ENCODE assay signal across 1 cellular context in the genomic region with DNA sequence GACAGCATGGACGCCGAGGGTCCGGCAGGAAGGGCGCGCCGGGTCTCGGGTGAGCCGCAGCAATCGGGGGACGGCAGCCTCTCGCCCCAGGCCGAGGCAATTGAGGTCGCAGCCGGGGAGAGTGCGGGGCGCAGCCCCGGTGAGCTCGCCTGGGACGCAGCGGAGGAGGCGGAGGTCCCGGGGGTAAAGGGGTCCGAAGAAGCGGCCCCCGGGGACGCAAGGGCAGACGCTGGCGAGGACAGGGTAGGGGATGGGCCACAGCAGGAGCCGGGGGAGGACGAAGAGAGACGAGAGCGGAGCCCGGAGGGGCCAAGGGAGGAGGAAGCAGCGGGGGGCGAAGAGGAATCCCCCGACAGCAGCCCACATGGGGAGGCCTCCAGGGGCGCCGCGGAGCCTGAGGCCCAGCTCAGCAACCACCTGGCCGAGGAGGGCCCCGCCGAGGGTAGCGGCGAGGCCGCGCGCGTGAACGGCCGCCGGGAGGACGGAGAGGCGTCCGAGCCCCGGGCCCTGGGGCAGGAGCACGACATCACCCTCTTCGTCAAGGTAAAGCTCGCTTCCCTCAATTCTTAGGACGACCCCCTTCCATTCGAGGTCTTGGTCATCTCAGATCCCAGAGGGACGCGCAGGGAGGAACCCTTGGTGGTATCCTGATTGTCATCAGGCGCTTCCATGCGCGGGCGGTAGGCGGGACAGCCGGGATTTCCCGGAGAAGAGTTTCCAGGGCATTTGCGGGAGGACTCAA.
TF ChIP-seq lines count a peak whose summit lies in the region.

No MANE protein-coding gene starts in this region.

TF ChIP-seq in H1, 55 proteins besides CTCF, POLR2A, EP300 and RAD21:
- TF ChIP-seq MAX (IDR thresholded peaks at IDR 0.05): peak; percentile 47; the same call in 1 of the 2 replicates
- TF ChIP-seq, protein P1, sequence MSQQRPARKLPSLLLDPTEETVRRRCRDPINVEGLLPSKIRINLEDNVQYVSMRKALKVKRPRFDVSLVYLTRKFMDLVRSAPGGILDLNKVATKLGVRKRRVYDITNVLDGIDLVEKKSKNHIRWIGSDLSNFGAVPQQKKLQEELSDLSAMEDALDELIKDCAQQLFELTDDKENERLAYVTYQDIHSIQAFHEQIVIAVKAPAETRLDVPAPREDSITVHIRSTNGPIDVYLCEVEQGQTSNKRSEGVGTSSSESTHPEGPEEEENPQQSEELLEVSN (IDR thresholded peaks at IDR 0.05): peak; percentile 64
- TF ChIP-seq NANOG (IDR thresholded peaks at IDR 0.05; ENCODE audit: insufficient read depth, low read depth, low read length, poor library complexity, severe bottlenecking): no peak
- no peak for TF ChIP-seq CTBP2 (IDR thresholded peaks at IDR 0.05; ENCODE audit: borderline replicate concordance, insufficient read depth, insufficient read length, low read length)
- peak; percentile 29 for TF ChIP-seq RNF2 (IDR thresholded peaks at IDR 0.05; ENCODE audit: borderline replicate concordance, low read depth, low read length, missing control alignments, poor library complexity, severe bottlenecking)
- 0 out of 2 replicates have a peak, but pooled peaks have one; percentile 28 for TF ChIP-seq RBBP5 (IDR thresholded peaks at IDR 0.05; ENCODE audit: borderline replicate concordance, low read depth, low read length)
- TF ChIP-seq KDM4A (IDR thresholded peaks at IDR 0.05; ENCODE audit: low read depth, low read length, severe bottlenecking): peak; percentile 94
- TF ChIP-seq MAFK (IDR thresholded peaks at IDR 0.05; ENCODE audit: low read depth, low read length): no peak
- TF ChIP-seq CHD2 (IDR thresholded peaks at IDR 0.05; ENCODE audit: low read length): no peak
- TF ChIP-seq KDM5A (IDR thresholded peaks at IDR 0.05; ENCODE audit: low read length): no peak
- no peak for TF ChIP-seq TBP (IDR thresholded peaks at IDR 0.05; ENCODE audit: low read depth, low read length)
- TF ChIP-seq ZNF274 (IDR thresholded peaks at IDR 0.05; ENCODE audit: borderline replicate concordance, extremely low read depth, low read length): no peak
- no peak for TF ChIP-seq CHD1 (IDR thresholded peaks at IDR 0.05; ENCODE audit: low read depth, low read length)
- TF ChIP-seq, protein P2, sequence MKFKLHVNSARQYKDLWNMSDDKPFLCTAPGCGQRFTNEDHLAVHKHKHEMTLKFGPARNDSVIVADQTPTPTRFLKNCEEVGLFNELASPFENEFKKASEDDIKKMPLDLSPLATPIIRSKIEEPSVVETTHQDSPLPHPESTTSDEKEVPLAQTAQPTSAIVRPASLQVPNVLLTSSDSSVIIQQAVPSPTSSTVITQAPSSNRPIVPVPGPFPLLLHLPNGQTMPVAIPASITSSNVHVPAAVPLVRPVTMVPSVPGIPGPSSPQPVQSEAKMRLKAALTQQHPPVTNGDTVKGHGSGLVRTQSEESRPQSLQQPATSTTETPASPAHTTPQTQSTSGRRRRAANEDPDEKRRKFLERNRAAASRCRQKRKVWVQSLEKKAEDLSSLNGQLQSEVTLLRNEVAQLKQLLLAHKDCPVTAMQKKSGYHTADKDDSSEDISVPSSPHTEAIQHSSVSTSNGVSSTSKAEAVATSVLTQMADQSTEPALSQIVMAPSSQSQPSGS (IDR thresholded peaks at IDR 0.05; ENCODE audit: low read length): no peak
- no peak for TF ChIP-seq SIRT6 (IDR thresholded peaks at IDR 0.05; ENCODE audit: low read length)
- 0 out of 2 replicates have a peak, but pooled peaks have one; percentile 8 for TF ChIP-seq PHF8 (conservative IDR thresholded peaks at IDR 0.05; ENCODE audit: low read depth, low read length)
- no peak for TF ChIP-seq HDAC6 (IDR thresholded peaks at IDR 0.05; ENCODE audit: low read depth, low read length)
- TF ChIP-seq KDM1A (IDR thresholded peaks at IDR 0.05; ENCODE audit: borderline replicate concordance, low read length): no peak
- TF ChIP-seq BACH1 (IDR thresholded peaks at IDR 0.05; ENCODE audit: low read length): no peak
- TF ChIP-seq POLR2AphosphoS5 (IDR thresholded peaks at IDR 0.05; ENCODE audit: low read depth, low read length): no peak
- no peak for TF ChIP-seq CREB1 (IDR thresholded peaks at IDR 0.05)
- no peak for TF ChIP-seq CBX5 (IDR thresholded peaks at IDR 0.05; ENCODE audit: low read depth, low read length)
- peak in 1 of 2 experiments; percentile 82; a peak in 1 of 4 replicates for TF ChIP-seq HDAC2 (IDR thresholded peaks at IDR 0.05; ENCODE audit: borderline replicate concordance in 1 of 2, low read depth in 2 of 2, low read length in 2 of 2)
- peak; percentile 56 for TF ChIP-seq SUZ12 (IDR thresholded peaks at IDR 0.05; ENCODE audit: low read length)
- 0 out of 4 replicates have a peak, but pooled peaks of 1 of the 2 experiments have one; percentile 17 for TF ChIP-seq SIN3A (conservative IDR thresholded peaks at IDR 0.05 in 1 of 2, IDR thresholded peaks at IDR 0.05 in 1 of 2; ENCODE audit: low read depth in 1 of 2, low read length in 2 of 2)
- no peak for TF ChIP-seq CEBPB (IDR thresholded peaks at IDR 0.05; ENCODE audit: low read depth, low read length)
TF ChIP-seq in H1: peak in this region for 9.
